Comparison of ENCODE assay signal across 13 cellular contexts in the genomic region with DNA sequence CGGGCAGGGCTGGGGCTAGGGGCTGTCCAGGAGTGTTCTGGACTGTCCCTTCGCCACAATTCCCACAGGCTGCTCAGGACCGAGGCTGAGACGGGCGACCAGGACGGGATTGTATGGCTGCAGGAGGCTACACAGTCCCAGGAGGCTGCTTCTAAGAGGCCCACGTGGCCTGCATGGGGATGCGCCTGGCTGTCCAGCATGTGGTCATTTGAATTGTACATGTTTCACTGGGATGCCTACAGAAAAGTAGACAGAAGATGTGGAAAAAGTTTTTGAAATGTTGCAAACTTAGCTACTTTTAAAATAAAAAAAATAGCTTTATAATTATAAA. TPM values are rescaled to one million over a fixed set of nuclear protein-coding genes. Genes with fewer than 3 reads are reported as not detected.
DNase-seq lines count a peak whose midpoint lies in the region; ATAC-seq, FAIRE-seq and TF ChIP-seq lines count a peak whose summit lies in the region.
"Had no signal": no experiment of that assay in that cellular context is flagged by ENCODE, and none has a peak within 500 bp of the region (broad histone marks: within the 10 kb centered on the region; RNA-seq: fewer than 3 reads in every experiment).

No MANE protein-coding gene starts in this region.

- H3K9me3 Mint-ChIP-seq in CD4-positive, alpha-beta T cell: no peaks in the 10 kb centered on the region

- TF ChIP-seq EP300 in K562 (IDR thresholded peaks at IDR 0.05; ENCODE audit: low read length): no peak

- intact Hi-C loops in K562 (cut with micrococcal nuclease): no loop called here
- intact Hi-C loops in CD4-positive, alpha-beta T cell (cut with DNase I, micrococcal nuclease): no loop called here

- DNase-seq in K562 (ENCODE audit: extremely low read depth in 1 of 4, low spot score in 3 of 4) (no peak), hepatocyte (ENCODE audit: low spot score) (no peak), NCI-H1092 (lab: John Stamatoyannopoulos, UW) (no peak), AML-193 (lab: John Stamatoyannopoulos, UW) (no peak)
- DNase-seq in CD4-positive, alpha-beta T cell: no peak
- DNase-seq: activated CD4-positive, alpha-beta T cell treated with anti-CD3 and anti-CD28 coated beads for 48 hours; activated effector memory CD4-positive, alpha-beta T cell treated with anti-CD3 and anti-CD28 coated beads, Interleukin-2, amount 50 U/mL, for 16 hours; spleen had no signal

- H3K4me2 ChIP-seq in K562 (ENCODE audit: insufficient read depth, low read length) (peak overlapping the region; percentile 73; the same call in 1 of the 2 replicates), hepatocyte (no peak overlapping the region)

- in situ Hi-C loops in K562 (cut with MboI): no loop called here

- no peaks in the 10 kb centered on the region for H3K9me1 ChIP-seq in K562 (ENCODE audit: control insufficient read depth, insufficient read depth, low read length)

- POLR2A ChIA-PET in K562 (lab: Yijun Ruan, JAX): interaction anchor here (0.6 to 1.1 kb wide), 2 partner anchors 39 to 77 kb away, joined by 3 to 4 read pairs; no protein-coding TSS in a partner anchor
- POLR2A ChIA-PET in CD4-positive, alpha-beta T cell (lab: Charles Lee): no interaction called here

- H3K27me3 ChIP-seq in K562 (ENCODE audit: control insufficient read depth in 2 of 2, insufficient read depth in 2 of 2, low read length in 2 of 2): no peaks in the 10 kb centered on the region
- H3K27me3 ChIP-seq in hepatocyte: no peaks in the 10 kb centered on the region
- H3K27me3 ChIP-seq in stomach smooth muscle (ENCODE audit: control insufficient read depth in 1 of 2, insufficient read depth in 2 of 2, low read length in 2 of 2): no peaks in the 10 kb centered on the region
- H3K27me3 ChIP-seq in CD4-positive, alpha-beta T cell (ENCODE audit: control insufficient read depth, insufficient read depth, low read length): peaks cover 6% of the 10 kb centered on the region

- no peak overlapping the region for H3K4me3 Mint-ChIP-seq in CD4-positive, alpha-beta T cell

- no peak for TF ChIP-seq POLR2A in K562 (conservative IDR thresholded peaks at IDR 0.05)

- H3K27ac Mint-ChIP-seq in CD4-positive, alpha-beta T cell: no peak overlapping the region

- H2AFZ ChIP-seq in K562 (ENCODE audit: low read depth, low read length) (peak overlapping the region; percentile 98), hepatocyte (no peak overlapping the region)

- TF ChIP-seq CTCF in K562 (IDR thresholded peaks at IDR 0.05 in 2 of 3, conservative IDR thresholded peaks at IDR 0.05 in 1 of 3; ENCODE audit: insufficient read depth in 2 of 3, low read depth in 1 of 3, low read length in 3 of 3) (no peak), hepatocyte (IDR thresholded peaks at IDR 0.05; ENCODE audit: poor library complexity) (no peak)
- no peak for TF ChIP-seq CTCF in CD4-positive, alpha-beta T cell (IDR thresholded peaks at IDR 0.05)

- H4K20me1 ChIP-seq in K562 (replicated peaks; ENCODE audit: control insufficient read depth, insufficient read depth, low read length) (no peaks in the 10 kb centered on the region), hepatocyte (ENCODE audit: insufficient read depth, poor library complexity, severe bottlenecking) (no peaks in the 10 kb centered on the region)

- H3K4me1 Mint-ChIP-seq in CD4-positive, alpha-beta T cell (ENCODE audit: low read depth): no peaks in the 10 kb centered on the region

- peak overlapping the region; percentile 46 to 53; a peak in 3 of 4 replicates for H3K9ac ChIP-seq in K562 (ENCODE audit: insufficient read depth in 1 of 2, low read depth in 2 of 2, low read length in 2 of 2)
- no peak overlapping the region for H3K9ac ChIP-seq in stomach smooth muscle (ENCODE audit: low read length in 2 of 2)

- no peak for TF ChIP-seq RAD21 in K562 (CRISPR knock-in tag; conservative IDR thresholded peaks at IDR 0.05 in 1 of 2, IDR thresholded peaks at IDR 0.05 in 1 of 2)

- peak; percentile 8 for ATAC-seq in HG03066 (IDR thresholded peaks at IDR 0.05; ENCODE audit: low read depth, unreplicated experiment)
- no peak; the same call in 2 of the 3 replicates for ATAC-seq in K562
- no peak for ATAC-seq in CD4-positive, alpha-beta T cell (ENCODE audit: poor library complexity)
- no peak for ATAC-seq in GM19023 (IDR thresholded peaks at IDR 0.05; ENCODE audit: unreplicated experiment)

- peaks cover 60% of the 10 kb centered on the region for H3K27me3 Mint-ChIP-seq in CD4-positive, alpha-beta T cell

- H3K9me3 ChIP-seq in K562 (replicated peaks; ENCODE audit: control insufficient read depth, insufficient read depth, low read depth, low read length): no peaks in the 10 kb centered on the region
- no peaks in the 10 kb centered on the region for H3K9me3 ChIP-seq in hepatocyte (ENCODE audit: low read depth)
- no peaks in the 10 kb centered on the region for H3K9me3 ChIP-seq in stomach smooth muscle (ENCODE audit: control insufficient read depth in 2 of 2, low read length in 2 of 2)
- no peaks in the 10 kb centered on the region for H3K9me3 ChIP-seq in CD4-positive, alpha-beta T cell (ENCODE audit: control insufficient read depth, low read length)
- H3K9me3 ChIP-seq: spleen had no signal

- CTCF ChIA-PET in K562 (lab: Yijun Ruan, JAX; ENCODE audit: low intra/inter-chr PET ratio): no interaction called here
- CTCF ChIA-PET in CD4-positive, alpha-beta T cell (lab: Charles Lee): interaction anchor here (0.6 kb wide), 1 partner anchor 10 kb away, joined by 3 read pairs; no protein-coding TSS in a partner anchor

- H3K27ac ChIP-seq in K562 (ENCODE audit: extremely low read depth, low read depth, low read length) (peak overlapping the region; percentile 63; the same call in 2 of the 3 replicates), hepatocyte (peak overlapping the region; percentile 84), stomach smooth muscle (ENCODE audit: low read length) (peak overlapping the region; percentile 67)
- no peak overlapping the region for H3K27ac ChIP-seq in CD4-positive, alpha-beta T cell (ENCODE audit: low read depth, low read length)
- H3K27ac ChIP-seq: HL-60 had no signal

- WGBS in K562 (ENCODE audit: insufficient coverage, low coverage, missing lambda C conversion rate): 74% methylated on average over 8 of the region's 8 CpGs
- WGBS in hepatocyte (ENCODE audit: low lambda C conversion rate, missing lambda C conversion rate): 87% methylated on average over 8 of the region's 8 CpGs

- H3K79me2 ChIP-seq in K562 (ENCODE audit: control insufficient read depth, insufficient read depth, low read length) (no peaks in the 10 kb centered on the region), hepatocyte (no peaks in the 10 kb centered on the region)

- H3K36me3 Mint-ChIP-seq in CD4-positive, alpha-beta T cell (ENCODE audit: low read depth): no peaks in the 10 kb centered on the region

- no peak overlapping the region for H3K4me3 ChIP-seq in K562
- H3K4me3 ChIP-seq in hepatocyte: no peak overlapping the region
- no peak overlapping the region for H3K4me3 ChIP-seq in stomach smooth muscle (ENCODE audit: low read length in 2 of 2)

- no peaks in the 10 kb centered on the region for H3K9me2 ChIP-seq in hepatocyte (replicated peaks; ENCODE audit: insufficient read depth)

- H3K36me3 ChIP-seq in K562 (ENCODE audit: control insufficient read depth, insufficient read depth, low read length) (no peaks in the 10 kb centered on the region), hepatocyte (replicated peaks; ENCODE audit: insufficient read depth, low read depth) (no peaks in the 10 kb centered on the region), stomach smooth muscle (ENCODE audit: control insufficient read depth in 2 of 2, insufficient read depth in 2 of 2, low read length in 2 of 2) (no peaks in the 10 kb centered on the region)
- H3K36me3 ChIP-seq: spleen had no signal

- no peak for FAIRE-seq in K562 (lab: Jason Lieb, UNC)
- FAIRE-seq: D721Med had no signal

- no TSS peak for BruUV-seq in K562 (replicated peaks; lab: Mats Ljungman, UMichigan)

- H3K4me1 ChIP-seq in K562 (replicated peaks in 1 of 2; ENCODE audit: control insufficient read depth in 2 of 2, insufficient read depth in 2 of 2, low read length in 2 of 2) (peaks cover 13 to 17% of the 10 kb centered on the region in 2 experiments), hepatocyte (ENCODE audit: insufficient read depth) (peaks cover 35% of the 10 kb centered on the region), stomach smooth muscle (ENCODE audit: control insufficient read depth, insufficient read depth, low read length) (peaks cover 27% of the 10 kb centered on the region)

TF ChIP-seq in K562, 482 proteins besides CTCF, POLR2A, EP300 and RAD21 (continues in another document):
- no peak for TF ChIP-seq SP2 (IDR thresholded peaks at IDR 0.05; ENCODE audit: extremely low read depth, low read depth, low read length, poor library complexity, severe bottlenecking)
- no peak for TF ChIP-seq HMGN3 (IDR thresholded peaks at IDR 0.05; ENCODE audit: borderline replicate concordance, extremely low read depth, insufficient read length, low read depth, low read length)

RNA-seq across cellular contexts. Expression of a gene that starts 32.6 kb away (rescaled TPM):
- 120 and 200 TPM in 2 replicates for total RNA-seq in K562 (2011; cell fraction: chromatin; rRNA removed; ENCODE audit: low replicate concordance)
- 104 and 129 TPM in 2 replicates for total RNA-seq in K562 (2011; cell fraction: nucleolus; rRNA removed)
- total RNA-seq in K562 (2011; cell fraction: nucleoplasm; rRNA removed): 165 and 206 TPM in 2 replicates
- total RNA-seq in K562 (2014; rRNA removed): 65.1 and 70.3 TPM in 2 replicates
- total RNA-seq in K562 (2014; rRNA removed; fragmentation: Illumina TruSeq; extraction: Trizol): 84.5 and 90.3 TPM in 2 replicates
- total RNA-seq in K562 (2015; rRNA removed; fragmentation: Illumina TruSeq; extraction: Trizol): 76.6 and 84.5 TPM in 2 replicates
- total RNA-seq in K562 (2021): 58.8 and 67.0 TPM in 2 replicates
- 78.2 and 95.3 TPM in 2 replicates for polyA plus RNA-seq in K562 (2011; rRNA removed)
- polyA plus RNA-seq in K562 (2011; cell fraction: cytosol; rRNA removed): 27.4 and 46.9 TPM in 2 replicates
- polyA plus RNA-seq in K562 (2011; cell fraction: nucleus; rRNA removed): 50.9 and 73.1 TPM in 2 replicates
- 47.0 and 52.8 TPM in 2 replicates for polyA plus RNA-seq in K562 (2012)
- polyA plus RNA-seq in K562 (2014; fragmentation: Illumina TruSeq; extraction: Trizol): 77.9 and 101 TPM in 2 replicates
- 100 to 1,000 TPM; 109 to 125 TPM for polyA plus RNA-seq in K562 (2014; fragmentation: Nextera tagmentation; extraction: Ambion mirVana)
- polyA plus RNA-seq in K562 (2014; rRNA removed): 77.9 and 83.2 TPM in 2 replicates
- 97.3 and 98.2 TPM in 2 replicates for polyA minus RNA-seq in K562 (2011; rRNA and poly(A)+ RNA removed)
- polyA minus RNA-seq in K562 (2011; cell fraction: cytosol; rRNA and poly(A)+ RNA removed): 26.3 and 33.3 TPM in 2 replicates
- 35.7 and 55.5 TPM in 2 replicates for polyA minus RNA-seq in K562 (2011; cell fraction: nucleus; rRNA and poly(A)+ RNA removed)
- total RNA-seq in hepatocyte: 101 and 102 TPM in 2 replicates
- 67.6 and 76.8 TPM in 2 replicates for polyA plus RNA-seq in hepatocyte
- total RNA-seq in CD4-positive, alpha-beta T cell: 10 to 100 TPM; 40.9 to 43.0 TPM

Comparison
In these comparisons a context has a peak if more than half of its experiments do, and no peak if none do; other contexts are left out.
1. H3K9ac ChIP-seq: peak in K562 (2 of 2); none in stomach smooth muscle (0 of 2).